13 cellular contexts compared by ENCODE assay signal in genomic region chr7:50418526-50418925, GRCh38. TPM values are rescaled to one million over a fixed set of nuclear protein-coding genes. Genes with fewer than 3 reads are reported as not detected.
DNase-seq lines count a peak whose midpoint lies in the region; ATAC-seq, FAIRE-seq and TF ChIP-seq lines count a peak whose summit lies in the region.
"Had no signal": no experiment of that assay in that cellular context is flagged by ENCODE, and none has a peak within 500 bp of the region (broad histone marks: within the 10 kb centered on the region; RNA-seq: fewer than 3 reads in every experiment).

No MANE protein-coding gene starts in this region.

- H3K4me1 Mint-ChIP-seq in activated CD8-positive, alpha-beta T cell treated with anti-CD3 and anti-CD28 coated beads, Interleukin-2, amount 10 ng/mL, durations not matched to agents 7 days and 5 days (ENCODE audit: low read depth): peaks cover 27% of the 10 kb centered on the region
- peaks cover 26% of the 10 kb centered on the region for H3K4me1 Mint-ChIP-seq in activated CD8-positive, alpha-beta T cell treated with anti-CD3 and anti-CD28 coated beads for 36 hours (ENCODE audit: low read depth)
- H3K4me1 Mint-ChIP-seq in WTC11: peaks cover 45% of the 10 kb centered on the region

- TF ChIP-seq POLR2A in H54 (IDR thresholded peaks at IDR 0.05; ENCODE audit: low read depth, low read length): no peak

- H3K9me3 ChIP-seq in left lung: no peaks in the 10 kb centered on the region
- H3K9me3 ChIP-seq: BLaER1 treated with 17β-estradiol and CSF1 and Interleukin-3, amounts not matched to agents 10 nM and 100 nM; SK-N-SH had no signal

- no peak for TF ChIP-seq CTCF in activated CD8-positive, alpha-beta T cell treated with anti-CD3 and anti-CD28 coated beads for 36 hours (IDR thresholded peaks at IDR 0.05)
- TF ChIP-seq CTCF in WTC11 (IDR thresholded peaks at IDR 0.05) (no peak), left lung (IDR thresholded peaks at IDR 0.05) (no peak)

- CTCF ChIA-PET in activated CD8-positive, alpha-beta T cell treated with anti-CD3 and anti-CD28 coated beads, Interleukin-2, amount 10 ng/mL, durations not matched to agents 7 days and 5 days (lab: Charles Lee): interaction anchor here (0.7 to 7.7 kb wide), 53 partner anchors 9 to 742 kb away, joined by 3 to 76 read pairs (median 5); partner anchors contain the start of gene ZPBP
- CTCF ChIA-PET in activated CD8-positive, alpha-beta T cell treated with anti-CD3 and anti-CD28 coated beads for 36 hours (lab: Charles Lee): interaction anchor here (0.6 to 7.6 kb wide), 63 partner anchors 10 to 360 kb away, joined by 3 to 108 read pairs (median 7); partner anchors contain the start of genes IKZF1 and ZPBP
- CTCF ChIA-PET in WTC11 (lab: Charles Lee): interaction anchor here (0.6 to 3.1 kb wide), 34 partner anchors 10 to 744 kb away, joined by 3 to 18 read pairs (median 4); no protein-coding TSS in a partner anchor

- no peaks in the 10 kb centered on the region for H3K9me3 Mint-ChIP-seq in activated CD8-positive, alpha-beta T cell treated with anti-CD3 and anti-CD28 coated beads, Interleukin-2, amount 10 ng/mL, durations not matched to agents 7 days and 5 days (ENCODE audit: insufficient read depth)
- H3K9me3 Mint-ChIP-seq in activated CD8-positive, alpha-beta T cell treated with anti-CD3 and anti-CD28 coated beads for 36 hours: no peaks in the 10 kb centered on the region
- H3K9me3 Mint-ChIP-seq in WTC11: no peaks in the 10 kb centered on the region
- H3K9me3 Mint-ChIP-seq: CD8-positive, alpha-beta T cell had no signal

- DNase-seq in activated CD8-positive, alpha-beta T cell treated with anti-CD3 and anti-CD28 coated beads, Interleukin-2, amount 10 ng/mL, durations not matched to agents 7 days and 5 days: no peak
- DNase-seq in activated CD8-positive, alpha-beta T cell treated with anti-CD3 and anti-CD28 coated beads for 36 hours: no peak
- DNase-seq in ELF-1 (ENCODE audit: low read depth, low spot score) (peak; percentile 5), WTC11 (ENCODE audit: low spot score) (no peak), left lung (no peak), OCI-M1 (lab: John Stamatoyannopoulos, UW) (no peak), H54 (ENCODE audit: insufficient read length, low spot score) (no peak), NCI-H446 (lab: John Stamatoyannopoulos, UW) (no peak)
- DNase-seq: NCI-H187 treated with DMSO at 0.1 percent for 48 hours had no signal

- intact Hi-C loops in activated CD8-positive, alpha-beta T cell treated with anti-CD3 and anti-CD28 coated beads for 36 hours (cut with micrococcal nuclease): loop anchor here (1.0 to 5.0 kb wide), 3 partner anchors 211 to 326 kb away; partner anchors contain the start of gene ZPBP
- intact Hi-C loops in left lung (cut with DNase I): no loop called here

- no peak overlapping the region for H3K27ac ChIP-seq in left lung
- H3K27ac ChIP-seq: BLaER1 treated with 17β-estradiol and CSF1 and Interleukin-3, amounts not matched to agents 10 nM and 100 nM; RWPE1 had no signal

- no peaks in the 10 kb centered on the region for H3K27me3 ChIP-seq in left lung
- H3K27me3 ChIP-seq: BLaER1 treated with 17β-estradiol and CSF1 and Interleukin-3, amounts not matched to agents 10 nM and 100 nM had no signal

- peaks cover 0 to 38% of the 10 kb centered on the region in 2 donors for H3K4me1 ChIP-seq in left lung

- H3K4me3 Mint-ChIP-seq in activated CD8-positive, alpha-beta T cell treated with anti-CD3 and anti-CD28 coated beads, Interleukin-2, amount 10 ng/mL, durations not matched to agents 7 days and 5 days: no peak overlapping the region
- H3K4me3 Mint-ChIP-seq in activated CD8-positive, alpha-beta T cell treated with anti-CD3 and anti-CD28 coated beads for 36 hours: no peak overlapping the region
- no peak overlapping the region for H3K4me3 Mint-ChIP-seq in WTC11
- H3K4me3 Mint-ChIP-seq: CD8-positive, alpha-beta T cell had no signal

- H3K36me3 ChIP-seq in left lung: no peaks in the 10 kb centered on the region
- H3K36me3 ChIP-seq: BLaER1 treated with 17β-estradiol and CSF1 and Interleukin-3, amounts not matched to agents 10 nM and 100 nM had no signal

- H3K4me3 ChIP-seq in left lung: no peak overlapping the region
- H3K4me3 ChIP-seq: BLaER1 treated with 17β-estradiol and CSF1 and Interleukin-3, amounts not matched to agents 10 nM and 100 nM had no signal

- H3K27ac Mint-ChIP-seq in activated CD8-positive, alpha-beta T cell treated with anti-CD3 and anti-CD28 coated beads, Interleukin-2, amount 10 ng/mL, durations not matched to agents 7 days and 5 days: no peak overlapping the region
- no peak overlapping the region for H3K27ac Mint-ChIP-seq in activated CD8-positive, alpha-beta T cell treated with anti-CD3 and anti-CD28 coated beads for 36 hours
- H3K27ac Mint-ChIP-seq in WTC11: 0 out of 2 replicates have a peak overlapping the region, but pooled peaks have one; percentile 38
- H3K27ac Mint-ChIP-seq: CD8-positive, alpha-beta T cell had no signal

- FAIRE-seq in H54 (lab: Jason Lieb, UNC): no peak

- no peaks in the 10 kb centered on the region for H3K27me3 Mint-ChIP-seq in activated CD8-positive, alpha-beta T cell treated with anti-CD3 and anti-CD28 coated beads, Interleukin-2, amount 10 ng/mL, durations not matched to agents 7 days and 5 days (ENCODE audit: low read depth)
- no peaks in the 10 kb centered on the region for H3K27me3 Mint-ChIP-seq in activated CD8-positive, alpha-beta T cell treated with anti-CD3 and anti-CD28 coated beads for 36 hours
- peaks cover 3% of the 10 kb centered on the region; the same call in 1 of the 2 replicates for H3K27me3 Mint-ChIP-seq in WTC11 (ENCODE audit: low read depth)

- ATAC-seq in activated CD8-positive, alpha-beta T cell treated with anti-CD3 and anti-CD28 coated beads, Interleukin-2, amount 10 ng/mL, durations not matched to agents 7 days and 5 days: peak; percentile 20
- no peak for ATAC-seq in activated CD8-positive, alpha-beta T cell treated with anti-CD3 and anti-CD28 coated beads for 36 hours
- ATAC-seq in WTC11 (peak; percentile 23), left lung (peak; percentile 7)

- no peaks in the 10 kb centered on the region for H3K36me3 Mint-ChIP-seq in activated CD8-positive, alpha-beta T cell treated with anti-CD3 and anti-CD28 coated beads, Interleukin-2, amount 10 ng/mL, durations not matched to agents 7 days and 5 days (ENCODE audit: low read depth)
- no peaks in the 10 kb centered on the region for H3K36me3 Mint-ChIP-seq in activated CD8-positive, alpha-beta T cell treated with anti-CD3 and anti-CD28 coated beads for 36 hours (ENCODE audit: low read depth)
- no peaks in the 10 kb centered on the region for H3K36me3 Mint-ChIP-seq in WTC11
- H3K36me3 Mint-ChIP-seq: CD8-positive, alpha-beta T cell had no signal

- POLR2A ChIA-PET in activated CD8-positive, alpha-beta T cell treated with anti-CD3 and anti-CD28 coated beads, Interleukin-2, amount 10 ng/mL, durations not matched to agents 7 days and 5 days (lab: Charles Lee): interaction anchor here (1.2 kb wide), 1 partner anchor 11 kb away, joined by 3 read pairs; no protein-coding TSS in a partner anchor
- POLR2A ChIA-PET in activated CD8-positive, alpha-beta T cell treated with anti-CD3 and anti-CD28 coated beads for 36 hours (lab: Charles Lee): interaction anchor here (0.9 to 3.6 kb wide), 8 partner anchors 12 to 270 kb away, joined by 3 to 12 read pairs (median 4); no protein-coding TSS in a partner anchor
- POLR2A ChIA-PET in WTC11 (lab: Charles Lee): no interaction called here

TF ChIP-seq in WTC11, 78 proteins besides CTCF, POLR2A, EP300 and RAD21 (continues in another document):
- no peak for TF ChIP-seq NFATC4 (CRISPR knock-in tag; IDR thresholded peaks at IDR 0.05)
- TF ChIP-seq ZMAT4 (CRISPR knock-in tag; IDR thresholded peaks at IDR 0.05): no peak
- no peak for TF ChIP-seq MYBL2 (CRISPR knock-in tag; IDR thresholded peaks at IDR 0.05)
- TF ChIP-seq FOXP1 (CRISPR knock-in tag; IDR thresholded peaks at IDR 0.05; ENCODE audit: borderline replicate concordance): no peak
- TF ChIP-seq, protein P1, sequence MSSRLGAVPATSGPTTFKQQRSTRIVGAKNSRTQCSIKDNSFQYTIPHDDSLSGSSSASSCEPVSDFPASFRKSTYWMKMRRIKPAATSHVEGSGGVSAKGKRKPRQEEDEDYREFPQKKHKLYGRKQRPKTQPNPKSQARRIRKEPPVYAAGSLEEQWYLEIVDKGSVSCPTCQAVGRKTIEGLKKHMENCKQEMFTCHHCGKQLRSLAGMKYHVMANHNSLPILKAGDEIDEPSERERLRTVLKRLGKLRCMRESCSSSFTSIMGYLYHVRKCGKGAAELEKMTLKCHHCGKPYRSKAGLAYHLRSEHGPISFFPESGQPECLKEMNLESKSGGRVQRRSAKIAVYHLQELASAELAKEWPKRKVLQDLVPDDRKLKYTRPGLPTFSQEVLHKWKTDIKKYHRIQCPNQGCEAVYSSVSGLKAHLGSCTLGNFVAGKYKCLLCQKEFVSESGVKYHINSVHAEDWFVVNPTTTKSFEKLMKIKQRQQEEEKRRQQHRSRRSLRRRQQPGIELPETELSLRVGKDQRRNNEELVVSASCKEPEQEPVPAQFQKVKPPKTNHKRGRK (CRISPR knock-in tag; IDR thresholded peaks at IDR 0.05; ENCODE audit: borderline replicate concordance): no peak
- TF ChIP-seq SP1 (CRISPR knock-in tag; conservative IDR thresholded peaks at IDR 0.05): no peak
- TF ChIP-seq NR1H2 (CRISPR knock-in tag; IDR thresholded peaks at IDR 0.05): no peak

RNA-seq across cellular contexts. Expression of gene FIGNL1, which starts 31.6 kb away (rescaled TPM):
- 10 to 100 TPM; 40.7 to 41.0 TPM for total RNA-seq in activated CD8-positive, alpha-beta T cell treated with anti-CD3 and anti-CD28 coated beads, Interleukin-2, amount 10 ng/mL, durations not matched to agents 7 days and 5 days
- total RNA-seq in activated CD8-positive, alpha-beta T cell treated with anti-CD3 and anti-CD28 coated beads for 36 hours: 10 to 100 TPM; 46.8 to 47.2 TPM
- total RNA-seq in WTC11 (2021): 6.4 to 7.1 TPM (median 6.7 TPM) in 3 replicates
- 10 to 100 TPM; 12.0 to 13.5 TPM for total RNA-seq in left lung
